19 cellular contexts compared by ENCODE assay signal in the genomic region with DNA sequence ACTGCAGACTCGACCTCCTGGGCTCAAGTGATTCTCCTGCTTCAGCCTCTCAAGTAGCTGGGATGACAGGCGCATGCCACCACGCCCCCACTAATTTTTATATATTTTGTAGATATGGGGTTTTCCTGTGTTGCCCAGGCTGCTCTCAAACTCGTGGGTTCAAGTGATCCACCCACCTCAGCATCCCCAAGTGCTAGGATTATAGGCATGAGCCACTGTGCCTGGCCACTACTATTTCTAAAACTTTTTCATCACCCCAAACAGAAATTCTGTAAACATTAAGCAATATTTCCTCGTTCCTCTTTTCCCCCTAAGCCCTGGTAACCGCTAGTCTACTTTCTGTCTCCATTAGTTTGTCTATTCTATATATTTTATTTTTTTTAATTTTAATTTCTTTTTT.
"Had no signal": no experiment of that assay in that cellular context is flagged by ENCODE, and none has a peak within 500 bp of the region (broad histone marks: within the 10 kb centered on the region; RNA-seq: fewer than 3 reads in every experiment).

No MANE protein-coding gene starts in this region.

- H3K4me3 Mint-ChIP-seq: activated CD4-positive, alpha-beta memory T cell treated with anti-CD3 and anti-CD28 coated beads for 36 hours; activated naive CD8-positive, alpha-beta T cell treated with anti-CD3 and anti-CD28 coated beads, Interleukin-2, amount 10 ng/mL, durations not matched to agents 7 days and 5 days; endodermal cell; neural crest cell; T-helper 2 cell treated with Interferon-gamma antibody and Interleukin-4, amounts not matched to agents 5 μg/mL and 100 μg/mL, for 36 hours; type B pancreatic cell had no signal

- H3K27me3 Mint-ChIP-seq: activated CD4-positive, alpha-beta memory T cell treated with anti-CD3 and anti-CD28 coated beads for 36 hours; activated naive CD8-positive, alpha-beta T cell treated with anti-CD3 and anti-CD28 coated beads, Interleukin-2, amount 10 ng/mL, durations not matched to agents 7 days and 5 days; type B pancreatic cell had no signal

- ATAC-seq: left colon; stimulated activated naive CD8-positive, alpha-beta T cell treated with anti-CD3 and anti-CD28 coated beads, Interleukin-15, Interleukin-2, amounts not matched to agents 100 U/mL and 50 U/mL, for 24 hours had no signal

- H3K9me3 Mint-ChIP-seq: activated CD4-positive, alpha-beta memory T cell treated with anti-CD3 and anti-CD28 coated beads for 36 hours; activated naive CD8-positive, alpha-beta T cell treated with anti-CD3 and anti-CD28 coated beads, Interleukin-2, amount 10 ng/mL, durations not matched to agents 7 days and 5 days; endodermal cell; neural crest cell; T-helper 2 cell treated with Interferon-gamma antibody and Interleukin-4, amounts not matched to agents 5 μg/mL and 100 μg/mL, for 36 hours; type B pancreatic cell had no signal

- H3K4me3 ChIP-seq: ovary, suprapubic skin had no signal

- H3K9me3 ChIP-seq: ovary, suprapubic skin had no signal

- DNase-seq: activated CD4-positive, alpha-beta memory T cell treated with anti-CD3 and anti-CD28 coated beads for 36 hours; activated CD4-positive, CD25-positive, alpha-beta regulatory T cell treated with anti-CD3 and anti-CD28 coated beads, Interleukin-2, amount 50 U/mL, for 72 hours; activated gamma-delta T cell treated with Interleukin-2 at 50 U/mL for 16 hours; activated naive CD8-positive, alpha-beta T cell treated with anti-CD3 and anti-CD28 coated beads, Interleukin-2, amount 10 ng/mL, durations not matched to agents 7 days and 5 days; activated T-cell treated with anti-CD3 and anti-CD28 coated beads, Interleukin-2, amount 50 U/mL, for 48 hours; anterior cingulate cortex; cerebellar nuclear complex; dermis blood vessel endothelial cell; endodermal cell; left colon; mesendoderm; ovary; stimulated activated CD4-positive, alpha-beta T cell treated with anti-CD3 and anti-CD28 coated beads, Interleukin-4, amount 100 ng/mL, for 1 hour; stimulated activated CD8-positive, alpha-beta memory T cell treated with anti-CD3 and anti-CD28 coated beads, Interleukin-4, amount 100 ng/mL, for 48 hours; stimulated activated naive CD8-positive, alpha-beta T cell treated with anti-CD3 and anti-CD28 coated beads, Interleukin-15, Interleukin-2, amounts not matched to agents 100 U/mL and 50 U/mL, for 24 hours had no signal

- H3K27ac ChIP-seq: ovary, suprapubic skin had no signal

- H3K36me3 ChIP-seq: ovary had no signal

- H3K27me3 ChIP-seq: ovary, suprapubic skin had no signal

- H3K4me1 Mint-ChIP-seq: endodermal cell, neural crest cell had no signal

- H3K27ac Mint-ChIP-seq: activated CD4-positive, alpha-beta memory T cell treated with anti-CD3 and anti-CD28 coated beads for 36 hours; endodermal cell; T-helper 2 cell treated with Interferon-gamma antibody and Interleukin-4, amounts not matched to agents 5 μg/mL and 100 μg/mL, for 36 hours; type B pancreatic cell had no signal

- H3K4me1 ChIP-seq: suprapubic skin had no signal
